Comparison of ENCODE assay signal across 8 cellular contexts in the genomic region with DNA sequence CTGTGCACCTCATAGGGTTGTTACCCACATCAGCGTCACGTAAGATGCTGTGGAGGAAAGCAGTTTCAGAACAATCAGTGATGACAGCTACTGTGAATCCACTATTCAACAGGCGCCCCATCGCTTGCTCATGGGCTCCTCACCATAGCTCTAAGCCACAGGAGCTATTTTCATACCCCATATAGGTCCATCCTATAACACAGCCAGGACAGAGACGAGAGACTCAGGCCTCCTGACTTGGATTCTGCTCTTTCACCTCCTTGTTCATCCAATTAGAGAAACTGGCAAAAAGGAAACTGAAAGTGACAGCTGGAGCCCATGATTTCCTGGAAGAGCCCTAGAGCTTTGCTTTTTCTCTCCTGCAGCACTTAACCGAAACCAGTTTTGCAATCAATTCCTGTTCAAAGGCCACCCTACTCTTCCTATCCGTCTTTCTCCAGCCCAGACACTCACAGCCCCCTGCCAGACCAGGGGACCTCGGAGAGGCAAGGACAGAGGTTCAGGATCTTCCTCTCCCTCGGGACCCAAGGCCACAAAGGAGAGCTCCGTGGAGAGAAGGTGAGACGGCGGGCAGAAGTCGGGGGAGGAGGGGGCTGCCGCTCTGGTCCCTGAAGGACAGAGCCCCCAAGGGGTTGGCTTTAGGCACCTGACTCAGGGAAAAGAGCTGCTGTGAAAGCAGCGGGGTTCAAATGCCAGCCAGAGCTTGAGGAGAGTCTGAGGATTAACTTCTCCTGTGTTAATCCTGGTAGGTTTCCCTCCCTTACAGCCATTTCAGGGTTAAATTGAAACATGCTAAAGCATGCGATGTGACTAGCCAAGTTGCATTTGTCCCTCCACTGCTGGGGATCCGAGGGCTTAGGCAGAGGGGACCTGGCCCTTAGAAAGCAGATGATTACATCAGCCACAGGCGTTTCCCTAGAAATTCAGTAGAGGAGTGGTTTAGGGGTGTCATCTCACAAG. TPM values are rescaled to one million over a fixed set of nuclear protein-coding genes. Genes with fewer than 3 reads are reported as not detected.
DNase-seq lines count a peak whose midpoint lies in the region; ATAC-seq and TF ChIP-seq lines count a peak whose summit lies in the region.

A gene with protein sequence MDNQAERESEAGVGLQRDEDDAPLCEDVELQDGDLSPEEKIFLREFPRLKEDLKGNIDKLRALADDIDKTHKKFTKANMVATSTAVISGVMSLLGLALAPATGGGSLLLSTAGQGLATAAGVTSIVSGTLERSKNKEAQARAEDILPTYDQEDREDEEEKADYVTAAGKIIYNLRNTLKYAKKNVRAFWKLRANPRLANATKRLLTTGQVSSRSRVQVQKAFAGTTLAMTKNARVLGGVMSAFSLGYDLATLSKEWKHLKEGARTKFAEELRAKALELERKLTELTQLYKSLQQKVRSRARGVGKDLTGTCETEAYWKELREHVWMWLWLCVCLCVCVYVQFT (plus strand): TSS at position 381 of the 960 bp plus-strand sequence. CDS start 7,980 bp downstream, outside the sequence.

- H3K4me1 ChIP-seq in BE2C: no peaks in the 10 kb centered on the region

- intact Hi-C loops in activated CD4-positive, alpha-beta T cell treated with anti-CD3 and anti-CD28 coated beads, Interleukin-2, amount 10 ng/mL, durations not matched to agents 24 days and 14 days (cut with micrococcal nuclease): loop anchor here (1.0 to 10.0 kb wide), 5 partner anchors 13 to 506 kb away; no protein-coding TSS in a partner anchor

- H3K4me3 ChIP-seq in BE2C (ENCODE audit: low read depth, low read length): peak within 1 kb of the TSS; percentile 28; the same call in 1 of the 2 replicates

- peak within 1 kb of the TSS; percentile 100 for H3K4me3 Mint-ChIP-seq in activated CD4-positive, alpha-beta T cell treated with anti-CD3 and anti-CD28 coated beads, Interleukin-2, amount 10 ng/mL, durations not matched to agents 24 days and 14 days

- peaks cover 35% of the 10 kb centered on the region for H3K36me3 Mint-ChIP-seq in activated CD4-positive, alpha-beta T cell treated with anti-CD3 and anti-CD28 coated beads, Interleukin-2, amount 10 ng/mL, durations not matched to agents 24 days and 14 days (ENCODE audit: low read depth)

- DNase-seq in BE2C (no peak), NCI-H2029 (lab: John Stamatoyannopoulos, UW) (peak; percentile 66), dermis blood vessel endothelial cell (peak; percentile 61), medulla oblongata (ENCODE audit: extremely low spot score) (peak; percentile 90), 8988T (no peak)
- DNase-seq in activated CD4-positive, alpha-beta T cell treated with anti-CD3 and anti-CD28 coated beads, Interleukin-2, amount 10 ng/mL, durations not matched to agents 24 days and 14 days: peak; percentile 93
- DNase-seq in stimulated activated CD8-positive, alpha-beta memory T cell treated with anti-CD3 and anti-CD28 coated beads, Interleukin-4, amount 100 ng/mL, for 24 hours (ENCODE audit: low read depth): peak; percentile 40

- no peaks in the 10 kb centered on the region for H3K9me3 ChIP-seq in BE2C

- no peaks in the 10 kb centered on the region for H3K27me3 ChIP-seq in BE2C

- ATAC-seq in GM19351 (IDR thresholded peaks at IDR 0.05; ENCODE audit: unreplicated experiment): peak; percentile 45

- H3K9me3 Mint-ChIP-seq in activated CD4-positive, alpha-beta T cell treated with anti-CD3 and anti-CD28 coated beads, Interleukin-2, amount 10 ng/mL, durations not matched to agents 24 days and 14 days: peaks cover 3% of the 10 kb centered on the region

- no peaks in the 10 kb centered on the region for H3K27me3 Mint-ChIP-seq in activated CD4-positive, alpha-beta T cell treated with anti-CD3 and anti-CD28 coated beads, Interleukin-2, amount 10 ng/mL, durations not matched to agents 24 days and 14 days

- TF ChIP-seq CTCF in BE2C (IDR thresholded peaks at IDR 0.05; ENCODE audit: low read depth, low read length): no peak

- H3K27ac Mint-ChIP-seq in activated CD4-positive, alpha-beta T cell treated with anti-CD3 and anti-CD28 coated beads, Interleukin-2, amount 10 ng/mL, durations not matched to agents 24 days and 14 days: peak within 1 kb of the TSS; percentile 100

- H3K4me1 Mint-ChIP-seq in activated CD4-positive, alpha-beta T cell treated with anti-CD3 and anti-CD28 coated beads, Interleukin-2, amount 10 ng/mL, durations not matched to agents 24 days and 14 days: peaks cover 32% of the 10 kb centered on the region

- no peaks in the 10 kb centered on the region for H3K36me3 ChIP-seq in BE2C

RNA-seq across cellular contexts. Expression of the gene that starts here (rescaled TPM):
- 0.09 TPM for polyA plus RNA-seq in BE2C (2012; ENCODE audit: insufficient read depth, insufficient read length, low read depth)
- total RNA-seq in activated CD4-positive, alpha-beta T cell treated with anti-CD3 and anti-CD28 coated beads, Interleukin-2, amount 10 ng/mL, durations not matched to agents 24 days and 14 days: 21.5 and 22.4 TPM in 2 replicates
- total RNA-seq in dermis blood vessel endothelial cell: 12.1 and 14.6 TPM in 2 replicates

Comparison
In these comparisons a context has a peak if more than half of its experiments do, and no peak if none do; other contexts are left out.
1. DNase-seq: peak in NCI-H2029 (single experiment), activated CD4-positive, alpha-beta T cell treated with anti-CD3 and anti-CD28 coated beads, Interleukin-2, amount 10 ng/mL, durations not matched to agents 24 days and 14 days (single experiment), dermis blood vessel endothelial cell (single experiment), medulla oblongata (single experiment) and stimulated activated CD8-positive, alpha-beta memory T cell treated with anti-CD3 and anti-CD28 coated beads, Interleukin-4, amount 100 ng/mL, for 24 hours (single experiment); none in BE2C (single experiment) and 8988T (single experiment).